ENCODE assay signal across 13 cellular contexts in genomic region chr5:134091626-134092121, GRCh38.
DNase-seq lines count a peak whose midpoint lies in the region; ATAC-seq lines count a peak whose summit lies in the region.
"Had no signal": no experiment of that assay in that cellular context is flagged by ENCODE, and none has a peak within 500 bp of the region (broad histone marks: within the 10 kb centered on the region; RNA-seq: fewer than 3 reads in every experiment).

No MANE protein-coding gene starts in this region.

- H3K27ac ChIP-seq in angular gyrus (ENCODE audit: low read depth, low read length) (peak overlapping the region; percentile 49), layer of hippocampus (ENCODE audit: low read depth, low read length) (peak overlapping the region; percentile 74)

- no peak overlapping the region for H3K4me3 Mint-ChIP-seq in stimulated activated naive CD8-positive, alpha-beta T cell treated with anti-CD3 and anti-CD28 coated beads, Interleukin-15, Interleukin-2, amounts not matched to agents 100 ng/mL and 50 ng/mL, for 24 hours
- H3K4me3 Mint-ChIP-seq in stimulated activated naive B cell treated with anti-CD40 and anti-IgM and Interleukin-4, amounts not matched to agents 10 μg/mL and 1 μg/mL and 100 μg/mL, for 72 hours, result no peak overlapping the region
- H3K4me3 Mint-ChIP-seq: activated B cell treated with CpG ODN at 0.5 μM for 24 hours; stimulated activated memory B cell treated with anti-CD40 and anti-IgM and Interleukin-4, amounts not matched to agents 10 μg/mL and 1 μg/mL and 100 μg/mL, for 72 hours had no signal

- no peaks in the 10 kb centered on the region for H3K9me3 Mint-ChIP-seq in stimulated activated naive CD8-positive, alpha-beta T cell treated with anti-CD3 and anti-CD28 coated beads, Interleukin-15, Interleukin-2, amounts not matched to agents 100 ng/mL and 50 ng/mL, for 24 hours
- no peaks in the 10 kb centered on the region for H3K9me3 Mint-ChIP-seq in stimulated activated naive B cell treated with anti-CD40 and anti-IgM and Interleukin-4, amounts not matched to agents 10 μg/mL and 1 μg/mL and 100 μg/mL, for 72 hours
- H3K9me3 Mint-ChIP-seq: activated B cell treated with CpG ODN at 0.5 μM for 24 hours; stimulated activated memory B cell treated with anti-CD40 and anti-IgM and Interleukin-4, amounts not matched to agents 10 μg/mL and 1 μg/mL and 100 μg/mL, for 72 hours had no signal

- no peak for ATAC-seq in stimulated activated naive CD8-positive, alpha-beta T cell treated with anti-CD3 and anti-CD28 coated beads, Interleukin-15, Interleukin-2, amounts not matched to agents 100 U/mL and 50 U/mL, for 24 hours
- ATAC-seq in HG03378 (IDR thresholded peaks at IDR 0.05; ENCODE audit: unreplicated experiment), result no peak
- ATAC-seq in stimulated activated naive B cell treated with anti-CD40 and anti-IgM and Interleukin-4, amounts not matched to agents 10 μg/mL and 1 μg/mL and 100 μg/mL, for 72 hours (replicated peaks), result no peak

- H3K27ac Mint-ChIP-seq in stimulated activated naive CD8-positive, alpha-beta T cell treated with anti-CD3 and anti-CD28 coated beads, Interleukin-15, Interleukin-2, amounts not matched to agents 100 ng/mL and 50 ng/mL, for 24 hours, result peak overlapping the region; percentile 34
- no peak overlapping the region for H3K27ac Mint-ChIP-seq in stimulated activated naive B cell treated with anti-CD40 and anti-IgM and Interleukin-4, amounts not matched to agents 10 μg/mL and 1 μg/mL and 100 μg/mL, for 72 hours
- H3K27ac Mint-ChIP-seq: activated B cell treated with CpG ODN at 0.5 μM for 24 hours had no signal

- DNase-seq in stimulated activated naive CD8-positive, alpha-beta T cell treated with anti-CD3 and anti-CD28 coated beads, Interleukin-15, Interleukin-2, amounts not matched to agents 100 U/mL and 50 U/mL, for 24 hours, result no peak
- DNase-seq in stimulated activated naive B cell treated with anti-CD40 and anti-IgM and Interleukin-4, amounts not matched to agents 10 μg/mL and 1 μg/mL and 100 μg/mL, for 72 hours, result no peak
- no peak for DNase-seq in NCI-H2029 treated with DMSO at 0.1 percent for 48 hours (lab: John Stamatoyannopoulos, UW)
- no peak for DNase-seq in NCI-H446 (lab: John Stamatoyannopoulos, UW)
- DNase-seq: activated B cell treated with CpG ODN at 0.5 μM for 24 hours, DMS153, NCI-H1092, NCI-H2107 had no signal

- H3K27me3 ChIP-seq in layer of hippocampus (ENCODE audit: control insufficient read depth, insufficient read depth, low read length), result no peaks in the 10 kb centered on the region

- H3K4me1 Mint-ChIP-seq in stimulated activated naive CD8-positive, alpha-beta T cell treated with anti-CD3 and anti-CD28 coated beads, Interleukin-15, Interleukin-2, amounts not matched to agents 100 ng/mL and 50 ng/mL, for 24 hours (ENCODE audit: low read depth), result peaks cover 85% of the 10 kb centered on the region
- H3K4me1 Mint-ChIP-seq in stimulated activated naive B cell treated with anti-CD40 and anti-IgM and Interleukin-4, amounts not matched to agents 10 μg/mL and 1 μg/mL and 100 μg/mL, for 72 hours, result peaks cover 19 to 29% of the 10 kb centered on the region in 2 donors

- H3K27me3 Mint-ChIP-seq in stimulated activated naive CD8-positive, alpha-beta T cell treated with anti-CD3 and anti-CD28 coated beads, Interleukin-15, Interleukin-2, amounts not matched to agents 100 ng/mL and 50 ng/mL, for 24 hours, result no peaks in the 10 kb centered on the region
- no peaks in the 10 kb centered on the region for H3K27me3 Mint-ChIP-seq in stimulated activated naive B cell treated with anti-CD40 and anti-IgM and Interleukin-4, amounts not matched to agents 10 μg/mL and 1 μg/mL and 100 μg/mL, for 72 hours
- H3K27me3 Mint-ChIP-seq: activated B cell treated with CpG ODN at 0.5 μM for 24 hours; stimulated activated memory B cell treated with anti-CD40 and anti-IgM and Interleukin-4, amounts not matched to agents 10 μg/mL and 1 μg/mL and 100 μg/mL, for 72 hours had no signal

- H3K36me3 Mint-ChIP-seq in stimulated activated naive CD8-positive, alpha-beta T cell treated with anti-CD3 and anti-CD28 coated beads, Interleukin-15, Interleukin-2, amounts not matched to agents 100 ng/mL and 50 ng/mL, for 24 hours (ENCODE audit: low read depth), result no peaks in the 10 kb centered on the region
- no peaks in the 10 kb centered on the region for H3K36me3 Mint-ChIP-seq in stimulated activated naive B cell treated with anti-CD40 and anti-IgM and Interleukin-4, amounts not matched to agents 10 μg/mL and 1 μg/mL and 100 μg/mL, for 72 hours
- H3K36me3 Mint-ChIP-seq: stimulated activated memory B cell treated with anti-CD40 and anti-IgM and Interleukin-4, amounts not matched to agents 10 μg/mL and 1 μg/mL and 100 μg/mL, for 72 hours had no signal
